21 cellular contexts compared by ENCODE assay signal in genomic region chr5:90968319-90968718, GRCh38.
A peak's percentile ranks its signal among the peaks of the same experiment; 100 is the strongest.
DNase-seq lines count a peak whose midpoint lies in the region; ATAC-seq and TF ChIP-seq lines count a peak whose summit lies in the region.
"Had no signal": no experiment of that assay in that cellular context is flagged by ENCODE, and none has a peak within 500 bp of the region (broad histone marks: within the 10 kb centered on the region; RNA-seq: fewer than 3 reads in every experiment).

No MANE protein-coding gene starts in this region.

- H3K9me3 Mint-ChIP-seq in activated naive CD8-positive, alpha-beta T cell treated with anti-CD3 and anti-CD28 coated beads, Interleukin-2, amount 50 U/mL, for 24 hours: peaks cover 5% of the 10 kb centered on the region
- H3K9me3 Mint-ChIP-seq in activated naive CD8-positive, alpha-beta T cell treated with anti-CD3 and anti-CD28 coated beads for 36 hours: peaks cover 12% of the 10 kb centered on the region

- H3K4me3 ChIP-seq in skeletal muscle cell (ENCODE audit: low read depth, low read length): no peak overlapping the region
- H3K4me3 ChIP-seq: HAP-1, heart left ventricle, vagina had no signal

- no peak for DNase-seq in activated naive CD8-positive, alpha-beta T cell treated with anti-CD3 and anti-CD28 coated beads, Interleukin-2, amount 50 U/mL, for 24 hours
- DNase-seq in activated naive CD8-positive, alpha-beta T cell treated with anti-CD3 and anti-CD28 coated beads for 36 hours: no peak
- peak; percentile 48 for DNase-seq in SW480 (ENCODE audit: low spot score)
- DNase-seq in fibroblast of gingiva (ENCODE audit: low read depth): peak; percentile 34
- peak; percentile 20 for DNase-seq in skeletal muscle cell (ENCODE audit: low read depth)
- no peak for DNase-seq in HEK293T (ENCODE audit: extremely low spot score)
- DNase-seq: 8988T; activated CD4-positive, alpha-beta memory T cell treated with anti-CD3 and anti-CD28 coated beads for 36 hours; activated gamma-delta T cell; cerebellar nuclear complex; effector CD4-positive, alpha-beta T cell; heart left ventricle; NCI-H2171; NCI-H526; SHP77 treated with DMSO at 0.1 percent for 48 hours; stimulated activated CD8-positive, alpha-beta memory T cell treated with anti-CD3 and anti-CD28 coated beads, Interleukin-4, amount 100 ng/mL, for 48 hours had no signal

- no peaks in the 10 kb centered on the region for H3K36me3 Mint-ChIP-seq in activated naive CD8-positive, alpha-beta T cell treated with anti-CD3 and anti-CD28 coated beads, Interleukin-2, amount 50 U/mL, for 24 hours (ENCODE audit: low read depth)
- peaks cover 2% of the 10 kb centered on the region for H3K36me3 Mint-ChIP-seq in activated naive CD8-positive, alpha-beta T cell treated with anti-CD3 and anti-CD28 coated beads for 36 hours
- H3K36me3 Mint-ChIP-seq: activated CD4-positive, alpha-beta memory T cell treated with anti-CD3 and anti-CD28 coated beads for 36 hours had no signal

- POLR2A ChIA-PET in HEK293T (lab: Yijun Ruan, JAX): interaction anchor here (1.1 kb wide), 1 partner anchor 413 kb away, joined by 3 read pairs; no protein-coding TSS in a partner anchor

- peaks cover 19% of the 10 kb centered on the region for H3K27me3 Mint-ChIP-seq in activated naive CD8-positive, alpha-beta T cell treated with anti-CD3 and anti-CD28 coated beads, Interleukin-2, amount 50 U/mL, for 24 hours
- peaks cover 59% of the 10 kb centered on the region for H3K27me3 Mint-ChIP-seq in activated naive CD8-positive, alpha-beta T cell treated with anti-CD3 and anti-CD28 coated beads for 36 hours

- H3K27ac Mint-ChIP-seq in activated naive CD8-positive, alpha-beta T cell treated with anti-CD3 and anti-CD28 coated beads, Interleukin-2, amount 50 U/mL, for 24 hours: no peak overlapping the region
- no peak overlapping the region for H3K27ac Mint-ChIP-seq in activated naive CD8-positive, alpha-beta T cell treated with anti-CD3 and anti-CD28 coated beads for 36 hours
- H3K27ac Mint-ChIP-seq: activated CD4-positive, alpha-beta memory T cell treated with anti-CD3 and anti-CD28 coated beads for 36 hours; WTC11 had no signal

- CTCF ChIA-PET in HEK293T (lab: Yijun Ruan, JAX): interaction anchor here (0.8 kb wide), 1 partner anchor 36 kb away, joined by 3 read pairs; no protein-coding TSS in a partner anchor

- H3K4me3 Mint-ChIP-seq in activated naive CD8-positive, alpha-beta T cell treated with anti-CD3 and anti-CD28 coated beads, Interleukin-2, amount 50 U/mL, for 24 hours: no peak overlapping the region
- no peak overlapping the region for H3K4me3 Mint-ChIP-seq in activated naive CD8-positive, alpha-beta T cell treated with anti-CD3 and anti-CD28 coated beads for 36 hours
- H3K4me3 Mint-ChIP-seq: activated CD4-positive, alpha-beta memory T cell treated with anti-CD3 and anti-CD28 coated beads for 36 hours; WTC11 had no signal

- H3K4me1 Mint-ChIP-seq in activated naive CD8-positive, alpha-beta T cell treated with anti-CD3 and anti-CD28 coated beads, Interleukin-2, amount 50 U/mL, for 24 hours: peaks cover 30% of the 10 kb centered on the region
- H3K4me1 Mint-ChIP-seq in activated naive CD8-positive, alpha-beta T cell treated with anti-CD3 and anti-CD28 coated beads for 36 hours: peaks cover 23% of the 10 kb centered on the region
- H3K4me1 Mint-ChIP-seq: WTC11 had no signal

- ATAC-seq in activated naive CD8-positive, alpha-beta T cell treated with anti-CD3 and anti-CD28 coated beads, Interleukin-2, amount 50 U/mL, for 24 hours: peak; percentile 40
- ATAC-seq in HG03432 (IDR thresholded peaks at IDR 0.05; ENCODE audit: unreplicated experiment) (no peak), HG03159 (IDR thresholded peaks at IDR 0.05; ENCODE audit: unreplicated experiment) (no peak)
- ATAC-seq: heart left ventricle, WTC11 had no signal

TF ChIP-seq in HEK293T, 16 proteins besides CTCF, POLR2A, EP300 and RAD21:
- TF ChIP-seq FOXK2 (IDR thresholded peaks at IDR 0.05) (no peak), ZNF384 (IDR thresholded peaks at IDR 0.05) (no peak), NFRKB (IDR thresholded peaks at IDR 0.05) (no peak), PKNOX1 (IDR thresholded peaks at IDR 0.05) (no peak)
TF ChIP-seq in HEK293T: peak in this region for 0.

Comparison
In these comparisons a context has a peak if more than half of its experiments do, and no peak if none do; other contexts are left out.
1. DNase-seq: peak in SW480 (single experiment), fibroblast of gingiva (single experiment) and skeletal muscle cell (single experiment); none in activated naive CD8-positive, alpha-beta T cell treated with anti-CD3 and anti-CD28 coated beads, Interleukin-2, amount 50 U/mL, for 24 hours (single experiment), activated naive CD8-positive, alpha-beta T cell treated with anti-CD3 and anti-CD28 coated beads for 36 hours (single experiment) and HEK293T (single experiment).